ENCODE assay signal across 10 cellular contexts in the genomic region with DNA sequence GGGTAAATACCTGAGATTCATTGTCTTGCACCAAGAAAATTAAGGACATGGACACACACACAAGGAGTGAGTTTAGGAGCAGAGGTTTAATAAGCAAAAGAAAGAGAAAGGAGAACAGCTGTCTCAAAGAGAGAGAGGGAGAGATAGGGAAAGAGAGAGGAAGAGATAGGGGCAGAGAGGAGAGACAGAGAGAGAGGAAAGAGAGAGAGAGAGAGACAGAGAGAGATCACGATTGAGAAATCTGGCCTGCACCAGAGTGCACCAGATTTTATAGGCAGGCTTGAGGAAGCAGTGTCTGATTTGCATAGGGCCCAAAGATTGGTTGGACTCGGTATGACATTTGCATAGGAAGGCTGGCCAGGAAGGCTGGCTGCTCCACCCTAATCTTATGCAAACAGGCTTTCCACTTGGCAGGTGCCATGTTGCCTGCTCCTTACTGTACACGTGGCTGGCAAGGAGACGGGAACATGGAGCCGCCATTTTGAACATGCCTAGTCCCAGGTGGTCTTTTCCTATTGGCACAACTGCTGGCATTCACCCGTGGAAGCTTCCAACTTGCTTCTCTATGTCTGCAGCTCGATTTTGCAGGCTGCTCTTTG.
DNase-seq lines count a peak whose midpoint lies in the region; ATAC-seq and TF ChIP-seq lines count a peak whose summit lies in the region.
"Had no signal": no experiment of that assay in that cellular context is flagged by ENCODE, and none has a peak within 500 bp of the region (broad histone marks: within the 10 kb centered on the region; RNA-seq: fewer than 3 reads in every experiment).

No MANE protein-coding gene starts in this region.

- H3K9me2 ChIP-seq in MM.1S (replicated peaks; ENCODE audit: insufficient read depth, low read length): no peaks in the 10 kb centered on the region

- ATAC-seq in Right ventricle myocardium superior (ENCODE audit: poor library complexity): peak; percentile 65
- ATAC-seq in WTC11: peak; percentile 97
- no peak for ATAC-seq in activated CD8-positive, alpha-beta T cell treated with anti-CD3 and anti-CD28 coated beads, Interleukin-2, amount 10 ng/mL, durations not matched to agents 7 days and 5 days
- no peak for ATAC-seq in GM19463 (IDR thresholded peaks at IDR 0.05; ENCODE audit: unreplicated experiment)

- intact Hi-C loops in Right ventricle myocardium superior (cut with DNase I): no loop called here
- intact Hi-C loops in cardiac septum (cut with DNase I): no loop called here

- H4K20me1 ChIP-seq in MM.1S (ENCODE audit: insufficient read depth, low read length): no peaks in the 10 kb centered on the region

- no peaks in the 10 kb centered on the region for H3K9me3 ChIP-seq in MM.1S (replicated peaks; ENCODE audit: insufficient read depth, low read length)

- H3F3A ChIP-seq in MM.1S (ENCODE audit: insufficient read depth, low read length): no peaks in the 10 kb centered on the region

- H3K4me2 ChIP-seq in MM.1S (ENCODE audit: low read depth, low read length): no peak overlapping the region

- POLR2A ChIA-PET in WTC11 (lab: Charles Lee): no interaction called here
- POLR2A ChIA-PET in activated CD8-positive, alpha-beta T cell treated with anti-CD3 and anti-CD28 coated beads, Interleukin-2, amount 10 ng/mL, durations not matched to agents 7 days and 5 days (lab: Charles Lee): no interaction called here

- H3K4me3 Mint-ChIP-seq in WTC11: no peak overlapping the region
- H3K4me3 Mint-ChIP-seq in activated CD8-positive, alpha-beta T cell treated with anti-CD3 and anti-CD28 coated beads, Interleukin-2, amount 10 ng/mL, durations not matched to agents 7 days and 5 days: no peak overlapping the region
- H3K4me3 Mint-ChIP-seq: stimulated activated naive CD8-positive, alpha-beta T cell treated with anti-CD3 and anti-CD28 coated beads, Interleukin-15, Interleukin-2, amounts not matched to agents 100 ng/mL and 50 ng/mL, for 24 hours had no signal

- H3K9ac ChIP-seq in MM.1S (ENCODE audit: low read length): no peak overlapping the region

- no peaks in the 10 kb centered on the region for H3K27me3 Mint-ChIP-seq in WTC11 (ENCODE audit: low read depth)
- no peaks in the 10 kb centered on the region for H3K27me3 Mint-ChIP-seq in activated CD8-positive, alpha-beta T cell treated with anti-CD3 and anti-CD28 coated beads, Interleukin-2, amount 10 ng/mL, durations not matched to agents 7 days and 5 days (ENCODE audit: low read depth)

- no peak overlapping the region for H3K4me3 ChIP-seq in MM.1S (ENCODE audit: low read length)

- H3K36me3 ChIP-seq in MM.1S (replicated peaks; ENCODE audit: insufficient read depth, low read length): no peaks in the 10 kb centered on the region

- no peaks in the 10 kb centered on the region for H3K79me2 ChIP-seq in MM.1S (ENCODE audit: low read length)

- CTCF ChIA-PET in WTC11 (lab: Charles Lee): no interaction called here
- CTCF ChIA-PET in activated CD8-positive, alpha-beta T cell treated with anti-CD3 and anti-CD28 coated beads, Interleukin-2, amount 10 ng/mL, durations not matched to agents 7 days and 5 days (lab: Charles Lee): no interaction called here

- TF ChIP-seq CTCF in WTC11 (IDR thresholded peaks at IDR 0.05) (no peak), MM.1S (IDR thresholded peaks at IDR 0.05; ENCODE audit: low read length) (no peak)

- H3K9me3 Mint-ChIP-seq in WTC11: peaks cover 9% of the 10 kb centered on the region
- no peaks in the 10 kb centered on the region for H3K9me3 Mint-ChIP-seq in activated CD8-positive, alpha-beta T cell treated with anti-CD3 and anti-CD28 coated beads, Interleukin-2, amount 10 ng/mL, durations not matched to agents 7 days and 5 days (ENCODE audit: insufficient read depth)

- H3K36me3 Mint-ChIP-seq in WTC11: peaks cover 10% of the 10 kb centered on the region
- H3K36me3 Mint-ChIP-seq in activated CD8-positive, alpha-beta T cell treated with anti-CD3 and anti-CD28 coated beads, Interleukin-2, amount 10 ng/mL, durations not matched to agents 7 days and 5 days (ENCODE audit: low read depth): no peaks in the 10 kb centered on the region

- peak; percentile 65 for DNase-seq in Right ventricle myocardium superior
- DNase-seq in cardiac septum (ENCODE audit: low spot score): no peak
- DNase-seq in NCI-H460 (ENCODE audit: extremely low read depth, low read depth): peak; percentile 94
- DNase-seq in WTC11 (ENCODE audit: low spot score): peak; percentile 18
- DNase-seq in activated CD8-positive, alpha-beta T cell treated with anti-CD3 and anti-CD28 coated beads, Interleukin-2, amount 10 ng/mL, durations not matched to agents 7 days and 5 days: no peak
- no peak for DNase-seq in nucleus accumbens (lab: John Stamatoyannopoulos, UW)
- DNase-seq in MM.1S: no peak
- DNase-seq: amniotic stem cell had no signal

- no peaks in the 10 kb centered on the region for H3K4me1 ChIP-seq in MM.1S (ENCODE audit: low read length)

- no peak overlapping the region for H3K27ac ChIP-seq in MM.1S (ENCODE audit: low read length)

- peaks cover 3% of the 10 kb centered on the region; the same call in 1 of the 2 replicates for H3K4me1 Mint-ChIP-seq in WTC11
- H3K4me1 Mint-ChIP-seq in activated CD8-positive, alpha-beta T cell treated with anti-CD3 and anti-CD28 coated beads, Interleukin-2, amount 10 ng/mL, durations not matched to agents 7 days and 5 days (ENCODE audit: low read depth): no peaks in the 10 kb centered on the region

- H3K27me3 ChIP-seq in MM.1S (replicated peaks; ENCODE audit: insufficient read depth, low read length): no peaks in the 10 kb centered on the region

- no peak overlapping the region for H2AFZ ChIP-seq in MM.1S (ENCODE audit: low read length)

- peak overlapping the region; percentile 17; the same call in 1 of the 2 replicates for H3K27ac Mint-ChIP-seq in WTC11
- no peak overlapping the region for H3K27ac Mint-ChIP-seq in activated CD8-positive, alpha-beta T cell treated with anti-CD3 and anti-CD28 coated beads, Interleukin-2, amount 10 ng/mL, durations not matched to agents 7 days and 5 days
- H3K27ac Mint-ChIP-seq: stimulated activated naive CD8-positive, alpha-beta T cell treated with anti-CD3 and anti-CD28 coated beads, Interleukin-15, Interleukin-2, amounts not matched to agents 100 ng/mL and 50 ng/mL, for 24 hours had no signal

TF ChIP-seq in WTC11, 78 proteins besides CTCF, POLR2A, EP300 and RAD21 (continues in another document):
- TF ChIP-seq, protein P1, sequence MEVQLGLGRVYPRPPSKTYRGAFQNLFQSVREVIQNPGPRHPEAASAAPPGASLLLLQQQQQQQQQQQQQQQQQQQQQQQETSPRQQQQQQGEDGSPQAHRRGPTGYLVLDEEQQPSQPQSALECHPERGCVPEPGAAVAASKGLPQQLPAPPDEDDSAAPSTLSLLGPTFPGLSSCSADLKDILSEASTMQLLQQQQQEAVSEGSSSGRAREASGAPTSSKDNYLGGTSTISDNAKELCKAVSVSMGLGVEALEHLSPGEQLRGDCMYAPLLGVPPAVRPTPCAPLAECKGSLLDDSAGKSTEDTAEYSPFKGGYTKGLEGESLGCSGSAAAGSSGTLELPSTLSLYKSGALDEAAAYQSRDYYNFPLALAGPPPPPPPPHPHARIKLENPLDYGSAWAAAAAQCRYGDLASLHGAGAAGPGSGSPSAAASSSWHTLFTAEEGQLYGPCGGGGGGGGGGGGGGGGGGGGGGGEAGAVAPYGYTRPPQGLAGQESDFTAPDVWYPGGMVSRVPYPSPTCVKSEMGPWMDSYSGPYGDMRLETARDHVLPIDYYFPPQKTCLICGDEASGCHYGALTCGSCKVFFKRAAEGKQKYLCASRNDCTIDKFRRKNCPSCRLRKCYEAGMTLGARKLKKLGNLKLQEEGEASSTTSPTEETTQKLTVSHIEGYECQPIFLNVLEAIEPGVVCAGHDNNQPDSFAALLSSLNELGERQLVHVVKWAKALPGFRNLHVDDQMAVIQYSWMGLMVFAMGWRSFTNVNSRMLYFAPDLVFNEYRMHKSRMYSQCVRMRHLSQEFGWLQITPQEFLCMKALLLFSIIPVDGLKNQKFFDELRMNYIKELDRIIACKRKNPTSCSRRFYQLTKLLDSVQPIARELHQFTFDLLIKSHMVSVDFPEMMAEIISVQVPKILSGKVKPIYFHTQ (CRISPR knock-in tag; IDR thresholded peaks at IDR 0.05): no peak
- TF ChIP-seq ZNF416 (CRISPR knock-in tag; IDR thresholded peaks at IDR 0.05) (no peak), ZBTB43 (CRISPR knock-in tag; IDR thresholded peaks at IDR 0.05) (no peak), ZNF423 (CRISPR knock-in tag; IDR thresholded peaks at IDR 0.05) (no peak), ZNF232 (CRISPR knock-in tag; IDR thresholded peaks at IDR 0.05) (no peak), RORB (CRISPR knock-in tag; IDR thresholded peaks at IDR 0.05) (no peak), ATF3 (CRISPR knock-in tag; conservative IDR thresholded peaks at IDR 0.05) (no peak), ESRRA (CRISPR knock-in tag; IDR thresholded peaks at IDR 0.05; ENCODE audit: borderline replicate concordance) (no peak), PRRX2 (CRISPR knock-in tag; IDR thresholded peaks at IDR 0.05) (no peak), GABPB1 (CRISPR knock-in tag; IDR thresholded peaks at IDR 0.05) (no peak)

Comparison
In these comparisons a context has a peak if more than half of its experiments do, and no peak if none do; other contexts are left out.
1. DNase-seq: peak in Right ventricle myocardium superior (single experiment), NCI-H460 (single experiment) and WTC11 (single experiment); none in cardiac septum (single experiment), activated CD8-positive, alpha-beta T cell treated with anti-CD3 and anti-CD28 coated beads, Interleukin-2, amount 10 ng/mL, durations not matched to agents 7 days and 5 days (single experiment), nucleus accumbens (0 of 56) and MM.1S (single experiment).
2. ATAC-seq: peak in Right ventricle myocardium superior (single experiment) and WTC11 (single experiment); none in activated CD8-positive, alpha-beta T cell treated with anti-CD3 and anti-CD28 coated beads, Interleukin-2, amount 10 ng/mL, durations not matched to agents 7 days and 5 days (single experiment) and GM19463 (single experiment).